ENCODE assay signal across 21 cellular contexts in the genomic region with DNA sequence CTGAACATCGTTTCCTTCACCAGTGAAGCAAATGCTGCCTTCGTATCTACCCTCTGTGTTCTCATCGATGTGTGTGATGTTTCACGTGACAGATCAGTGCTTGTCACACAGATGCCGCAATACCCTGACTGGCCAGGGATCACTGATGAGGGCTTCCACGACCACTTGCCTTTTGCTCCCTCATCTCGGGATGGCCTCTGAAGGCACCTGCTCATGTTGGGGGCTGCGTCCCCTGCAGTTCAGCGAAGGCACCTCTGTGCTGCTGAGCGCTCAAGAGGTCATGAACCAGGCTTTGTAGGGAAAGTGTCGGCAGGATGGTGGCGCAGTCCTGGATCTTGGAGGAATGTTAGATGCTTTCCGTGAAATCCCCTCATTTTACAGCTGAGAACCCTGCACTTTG.
"Had no signal": no experiment of that assay in that cellular context is flagged by ENCODE, and none has a peak within 500 bp of the region (broad histone marks: within the 10 kb centered on the region; RNA-seq: fewer than 3 reads in every experiment).

No MANE protein-coding gene starts in this region.

- H3K27ac Mint-ChIP-seq: activated B cell treated with CpG ODN at 0.5 μM for 24 hours; activated CD4-positive, alpha-beta memory T cell treated with anti-CD3 and anti-CD28 coated beads, Interleukin-2, amount 10 ng/mL, durations not matched to agents 7 days and 5 days; activated naive CD8-positive, alpha-beta T cell treated with anti-CD3 and anti-CD28 coated beads, Interleukin-2, amount 50 U/mL, for 24 hours; activated T-cell treated with anti-CD3 and anti-CD28 coated beads, Interleukin-2, amount 50 U/mL, for 72 hours; nephron; type B pancreatic cell had no signal

- DNase-seq: activated B cell treated with CpG ODN at 0.5 μM for 24 hours; activated CD4-positive, alpha-beta memory T cell treated with anti-CD3 and anti-CD28 coated beads, Interleukin-2, amount 10 ng/mL, durations not matched to agents 7 days and 5 days; activated CD4-positive, alpha-beta T cell treated with anti-CD3 and anti-CD28 coated beads for 48 hours; activated gamma-delta T cell; activated naive CD4-positive, alpha-beta T cell treated with anti-CD3 and anti-CD28 coated beads, Interleukin-2, amount 50 U/mL, for 16 hours; activated naive CD8-positive, alpha-beta T cell treated with anti-CD3 and anti-CD28 coated beads, Interleukin-2, amount 50 U/mL, for 24 hours; activated T-cell treated with anti-CD3 and anti-CD28 coated beads, Interleukin-2, amount 50 U/mL, for 72 hours; effector CD4-positive, alpha-beta T cell; foreskin keratinocyte; right lobe of liver; small intestine; stimulated activated CD4-positive, alpha-beta T cell treated with anti-CD3 and anti-CD28 coated beads, Interleukin-2, amount 100 ng/mL, for 24 hours; stimulated activated naive CD4-positive, alpha-beta T cell; T-cell; testis had no signal

- H3K4me1 ChIP-seq: foreskin keratinocyte, parathyroid adenoma, right lobe of liver, testis had no signal

- H3K27me3 Mint-ChIP-seq: activated B cell treated with CpG ODN at 0.5 μM for 24 hours; activated naive CD8-positive, alpha-beta T cell treated with anti-CD3 and anti-CD28 coated beads, Interleukin-2, amount 50 U/mL, for 24 hours; T-cell had no signal

- H3K27me3 ChIP-seq: right lobe of liver, testis had no signal

- H3K4me3 ChIP-seq: cardiac muscle cell, hepatocyte, right lobe of liver, testis had no signal

- H3K36me3 Mint-ChIP-seq: T-cell, type B pancreatic cell had no signal

- H3K4me1 Mint-ChIP-seq: activated B cell treated with CpG ODN at 0.5 μM for 24 hours; activated naive CD8-positive, alpha-beta T cell treated with anti-CD3 and anti-CD28 coated beads, Interleukin-2, amount 50 U/mL, for 24 hours; nephron had no signal

- ATAC-seq: activated naive CD8-positive, alpha-beta T cell treated with anti-CD3 and anti-CD28 coated beads, Interleukin-2, amount 50 U/mL, for 24 hours; activated T-cell treated with anti-CD3 and anti-CD28 coated beads, Interleukin-2, amount 50 U/mL, for 72 hours; foreskin keratinocyte; right lobe of liver; T-cell had no signal

- H3K4me3 Mint-ChIP-seq: activated B cell treated with CpG ODN at 0.5 μM for 24 hours; activated CD4-positive, alpha-beta memory T cell treated with anti-CD3 and anti-CD28 coated beads, Interleukin-2, amount 10 ng/mL, durations not matched to agents 7 days and 5 days; activated naive CD8-positive, alpha-beta T cell treated with anti-CD3 and anti-CD28 coated beads, Interleukin-2, amount 50 U/mL, for 24 hours; activated T-cell treated with anti-CD3 and anti-CD28 coated beads, Interleukin-2, amount 50 U/mL, for 72 hours; dendritic cell treated with granulocyte-macrophage colony-stimulating factor and Interleukin-4, amounts not matched to agents 40 ng/mL and 50 ng/mL, for 4 days; nephron; T-cell; type B pancreatic cell had no signal

- H3K9me3 ChIP-seq: right lobe of liver, testis had no signal

- H3K9me3 Mint-ChIP-seq: activated B cell treated with CpG ODN at 0.5 μM for 24 hours; activated CD4-positive, alpha-beta memory T cell treated with anti-CD3 and anti-CD28 coated beads, Interleukin-2, amount 10 ng/mL, durations not matched to agents 7 days and 5 days; activated naive CD8-positive, alpha-beta T cell treated with anti-CD3 and anti-CD28 coated beads, Interleukin-2, amount 50 U/mL, for 24 hours; activated T-cell treated with anti-CD3 and anti-CD28 coated beads, Interleukin-2, amount 50 U/mL, for 72 hours; dendritic cell treated with granulocyte-macrophage colony-stimulating factor and Interleukin-4, amounts not matched to agents 40 ng/mL and 50 ng/mL, for 4 days; nephron; T-cell; type B pancreatic cell had no signal

- H3K27ac ChIP-seq: cardiac muscle cell, foreskin keratinocyte, hepatocyte, parathyroid adenoma, right lobe of liver, testis had no signal

- H3K36me3 ChIP-seq: cardiac muscle cell, right lobe of liver had no signal
